Comparison of ENCODE assay signal across 12 cellular contexts in genomic region chr1:178004926-178005391, GRCh38.
A peak's percentile ranks its signal among the peaks of the same experiment; 100 is the strongest.
DNase-seq lines count a peak whose midpoint lies in the region; ATAC-seq and TF ChIP-seq lines count a peak whose summit lies in the region.
"Had no signal": no experiment of that assay in that cellular context is flagged by ENCODE, and none has a peak within 500 bp of the region (broad histone marks: within the 10 kb centered on the region; RNA-seq: fewer than 3 reads in every experiment).

No MANE protein-coding gene starts in this region.

- ATAC-seq in GM18499 (IDR thresholded peaks at IDR 0.05; ENCODE audit: insufficient read depth, unreplicated experiment) (peak; percentile 72), HG02798 (IDR thresholded peaks at IDR 0.05; ENCODE audit: poor library complexity, unreplicated experiment) (peak; percentile 33), SK-N-SH treated with all-trans-retinoic acid at 6 μM for 48 hours (peak; percentile 68)
- ATAC-seq: HepG2 had no signal

- DNase-seq in skeletal muscle cell (ENCODE audit: low read depth) (peak; percentile 9), NCI-H1417 (lab: John Stamatoyannopoulos, UW) (no peak), NCI-H446 treated with DMSO at 0.1 percent for 48 hours (lab: John Stamatoyannopoulos, UW) (no peak), NCI-H1048 (lab: John Stamatoyannopoulos, UW) (no peak)
- DNase-seq in activated CD8-positive, alpha-beta memory T cell treated with anti-CD3 and anti-CD28 coated beads for 24 hours = no peak
- DNase-seq: brain microvascular endothelial cell, immature natural killer cell, NCI-H2081 treated with DMSO at 0.1 percent for 48 hours had no signal

- no peak overlapping the region for H3K4me3 ChIP-seq in skeletal muscle cell (ENCODE audit: low read depth, low read length)

TF ChIP-seq in SK-N-SH treated with all-trans-retinoic acid at 6 μM for 48 hours, 23 proteins besides CTCF, POLR2A, EP300 and RAD21:
- TF ChIP-seq GLIS3 (CRISPR knock-in tag; IDR thresholded peaks at IDR 0.05) = no peak
- no peak for TF ChIP-seq ZFP30 (CRISPR knock-in tag; IDR thresholded peaks at IDR 0.05)
- TF ChIP-seq TCF4 (CRISPR knock-in tag; IDR thresholded peaks at IDR 0.05; ENCODE audit: borderline replicate concordance) = no peak
- no peak for TF ChIP-seq TOX (CRISPR knock-in tag; IDR thresholded peaks at IDR 0.05; ENCODE audit: borderline replicate concordance)
- TF ChIP-seq TSHZ2 (CRISPR knock-in tag; IDR thresholded peaks at IDR 0.05) = no peak
- TF ChIP-seq CSRNP3 (CRISPR knock-in tag; IDR thresholded peaks at IDR 0.05) = no peak
- TF ChIP-seq CREB5 (CRISPR knock-in tag; IDR thresholded peaks at IDR 0.05; ENCODE audit: low read depth) = no peak
- TF ChIP-seq OSR1 (CRISPR knock-in tag; IDR thresholded peaks at IDR 0.05) = no peak
- TF ChIP-seq PPARA (CRISPR knock-in tag; IDR thresholded peaks at IDR 0.05; ENCODE audit: borderline replicate concordance) = no peak
- TF ChIP-seq BACH2 (CRISPR knock-in tag; IDR thresholded peaks at IDR 0.05; ENCODE audit: borderline replicate concordance) = no peak
- TF ChIP-seq RARB (CRISPR knock-in tag; IDR thresholded peaks at IDR 0.05) = no peak
- no peak for TF ChIP-seq ZNF8 (CRISPR knock-in tag; IDR thresholded peaks at IDR 0.05)
- no peak for TF ChIP-seq ZC3H10 (CRISPR knock-in tag; IDR thresholded peaks at IDR 0.05)
- no peak for TF ChIP-seq POU6F1 (CRISPR knock-in tag; IDR thresholded peaks at IDR 0.05; ENCODE audit: borderline replicate concordance, low read depth)
- TF ChIP-seq PATZ1 (CRISPR knock-in tag; IDR thresholded peaks at IDR 0.05; ENCODE audit: borderline replicate concordance) = no peak
- TF ChIP-seq ARNTL (CRISPR knock-in tag; IDR thresholded peaks at IDR 0.05; ENCODE audit: borderline replicate concordance, low read depth) = no peak
